1 cellular context compared by ENCODE assay signal in genomic region chr10:70492786-70493659, GRCh38.
TF ChIP-seq lines count a peak whose summit lies in the region.

No MANE protein-coding gene starts in this region.

TF ChIP-seq in WTC11, 78 proteins besides CTCF, POLR2A, EP300 and RAD21 (continued from another document):
- TF ChIP-seq, protein P1, sequence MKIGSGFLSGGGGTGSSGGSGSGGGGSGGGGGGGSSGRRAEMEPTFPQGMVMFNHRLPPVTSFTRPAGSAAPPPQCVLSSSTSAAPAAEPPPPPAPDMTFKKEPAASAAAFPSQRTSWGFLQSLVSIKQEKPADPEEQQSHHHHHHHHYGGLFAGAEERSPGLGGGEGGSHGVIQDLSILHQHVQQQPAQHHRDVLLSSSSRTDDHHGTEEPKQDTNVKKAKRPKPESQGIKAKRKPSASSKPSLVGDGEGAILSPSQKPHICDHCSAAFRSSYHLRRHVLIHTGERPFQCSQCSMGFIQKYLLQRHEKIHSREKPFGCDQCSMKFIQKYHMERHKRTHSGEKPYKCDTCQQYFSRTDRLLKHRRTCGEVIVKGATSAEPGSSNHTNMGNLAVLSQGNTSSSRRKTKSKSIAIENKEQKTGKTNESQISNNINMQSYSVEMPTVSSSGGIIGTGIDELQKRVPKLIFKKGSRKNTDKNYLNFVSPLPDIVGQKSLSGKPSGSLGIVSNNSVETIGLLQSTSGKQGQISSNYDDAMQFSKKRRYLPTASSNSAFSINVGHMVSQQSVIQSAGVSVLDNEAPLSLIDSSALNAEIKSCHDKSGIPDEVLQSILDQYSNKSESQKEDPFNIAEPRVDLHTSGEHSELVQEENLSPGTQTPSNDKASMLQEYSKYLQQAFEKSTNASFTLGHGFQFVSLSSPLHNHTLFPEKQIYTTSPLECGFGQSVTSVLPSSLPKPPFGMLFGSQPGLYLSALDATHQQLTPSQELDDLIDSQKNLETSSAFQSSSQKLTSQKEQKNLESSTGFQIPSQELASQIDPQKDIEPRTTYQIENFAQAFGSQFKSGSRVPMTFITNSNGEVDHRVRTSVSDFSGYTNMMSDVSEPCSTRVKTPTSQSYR (CRISPR knock-in tag; IDR thresholded peaks at IDR 0.05) = no peak
